Comparison of ENCODE assay signal across 8 cellular contexts in genomic region chr18:62714671-62715438, GRCh38. TPM values are rescaled to one million over a fixed set of nuclear protein-coding genes. Genes with fewer than 3 reads are reported as not detected.
DNase-seq lines count a peak whose midpoint lies in the region; ATAC-seq, FAIRE-seq and TF ChIP-seq lines count a peak whose summit lies in the region.

No MANE protein-coding gene starts in this region.

- H3F3A ChIP-seq in OCI-LY1 (ENCODE audit: insufficient read depth, low read length), result no peaks in the 10 kb centered on the region

- H3K27ac ChIP-seq in OCI-LY1 (ENCODE audit: low read depth, low read length, poor library complexity, severe bottlenecking), result no peak overlapping the region
- H3K27ac ChIP-seq in endothelial cell of umbilical vein (ENCODE audit: insufficient read depth, low read depth, low read length), result peak overlapping the region; percentile 88

- H3K79me2 ChIP-seq in OCI-LY1 (ENCODE audit: insufficient read depth, low read length), result peaks cover 10% of the 10 kb centered on the region
- no peaks in the 10 kb centered on the region for H3K79me2 ChIP-seq in endothelial cell of umbilical vein (ENCODE audit: control insufficient read depth, insufficient read depth, low read length)

- no peaks in the 10 kb centered on the region for H3K36me3 ChIP-seq in OCI-LY1 (ENCODE audit: insufficient read depth, low read length)
- no peaks in the 10 kb centered on the region for H3K36me3 ChIP-seq in endothelial cell of umbilical vein (ENCODE audit: control insufficient read depth in 2 of 2, extremely low read depth in 1 of 2, insufficient read depth in 2 of 2, low read length in 2 of 2)

- H3K4me3 ChIP-seq in OCI-LY1 (ENCODE audit: low read depth, low read length, poor library complexity, severe bottlenecking) (peak overlapping the region; percentile 74), endothelial cell of umbilical vein (replicated peaks in 1 of 3; ENCODE audit: insufficient read depth in 1 of 3, low read depth in 1 of 3, low read length in 3 of 3) (peak overlapping the region; percentile 21 to 76 (median 45))

- H3K4me1 ChIP-seq in OCI-LY1 (ENCODE audit: insufficient read depth, low read length, severe bottlenecking), result peaks cover 33% of the 10 kb centered on the region
- peaks cover 20% of the 10 kb centered on the region for H3K4me1 ChIP-seq in endothelial cell of umbilical vein (ENCODE audit: control insufficient read depth, extremely low read depth, insufficient read depth, low read length)

- peaks cover 46% of the 10 kb centered on the region for H3K4me1 Mint-ChIP-seq in mesothelial cell of epicardium

- H3K36me3 Mint-ChIP-seq in mesothelial cell of epicardium, result no peaks in the 10 kb centered on the region

- H3K27ac Mint-ChIP-seq in mesothelial cell of epicardium, result peak overlapping the region; percentile 95

- no peaks in the 10 kb centered on the region for H4K20me1 ChIP-seq in OCI-LY1 (ENCODE audit: insufficient read depth, low read length)
- no peaks in the 10 kb centered on the region for H4K20me1 ChIP-seq in endothelial cell of umbilical vein (replicated peaks; ENCODE audit: control insufficient read depth, extremely low read depth, insufficient read depth, low read length)

- ATAC-seq in GM21526 (IDR thresholded peaks at IDR 0.05; ENCODE audit: low FRiP score, unreplicated experiment), result peak; percentile 72

- TF ChIP-seq CTCF in OCI-LY1 (IDR thresholded peaks at IDR 0.05; ENCODE audit: low read length) (peak; percentile 79), endothelial cell of umbilical vein (IDR thresholded peaks at IDR 0.05; ENCODE audit: extremely low read depth in 1 of 2, insufficient read depth in 1 of 2, low read depth in 1 of 2, low read length in 2 of 2) (peak; percentile 73 to 79), mesothelial cell of epicardium (IDR thresholded peaks at IDR 0.05; ENCODE audit: unreplicated experiment) (no peak)

- H3K9me3 ChIP-seq in OCI-LY1 (ENCODE audit: low read length) (no peaks in the 10 kb centered on the region), endothelial cell of umbilical vein (replicated peaks; ENCODE audit: control insufficient read depth, insufficient read depth, low read length) (no peaks in the 10 kb centered on the region)

- H3K4me3 Mint-ChIP-seq in mesothelial cell of epicardium, result peak overlapping the region; percentile 70

- no TSS peak for BruUV-seq in endothelial cell of umbilical vein (replicated peaks; lab: Mats Ljungman, UMichigan)

- no peak for TF ChIP-seq POLR2A in endothelial cell of umbilical vein (IDR thresholded peaks at IDR 0.05; ENCODE audit: low read depth, low read length)

- H3K4me2 ChIP-seq in OCI-LY1 (ENCODE audit: low read length) (peak overlapping the region; percentile 55), endothelial cell of umbilical vein (ENCODE audit: insufficient read depth, low read length) (peak overlapping the region; percentile 71)

- dilution Hi-C loops in endothelial cell of umbilical vein (cut with MboI; ENCODE audit: extremely low pct_ligation_motif_present, low sequenced_read_pairs), result no loop called here

- no peaks in the 10 kb centered on the region for H3K9me2 ChIP-seq in OCI-LY1 (ENCODE audit: low read depth, low read length)

- H3K9ac ChIP-seq in OCI-LY1 (ENCODE audit: low read length) (peak overlapping the region; percentile 70), endothelial cell of umbilical vein (replicated peaks; ENCODE audit: extremely low read depth, insufficient read depth, low read length) (peak overlapping the region; percentile 86)

- no peaks in the 10 kb centered on the region for H3K9me3 Mint-ChIP-seq in mesothelial cell of epicardium

- CTCF ChIA-PET in endothelial cell of umbilical vein (lab: Charles Lee), result interaction anchor here (0.5 to 6.7 kb wide), 41 partner anchors 11 to 1132 kb away, joined by 3 to 169 read pairs (median 4); no protein-coding TSS in a partner anchor

- POLR2A ChIA-PET in endothelial cell of umbilical vein (lab: Charles Lee), result interaction anchor here (0.6 to 1.0 kb wide), 3 partner anchors 163 to 267 kb away, joined by 3 to 6 read pairs (median 3); no protein-coding TSS in a partner anchor

- H3K27me3 ChIP-seq in OCI-LY1 (ENCODE audit: insufficient read depth, low read length) (no peaks in the 10 kb centered on the region), endothelial cell of umbilical vein (ENCODE audit: control insufficient read depth in 2 of 2, insufficient read depth in 2 of 2, low read length in 2 of 2) (peaks cover 0 to 2% of the 10 kb centered on the region in 2 experiments)

- no peaks in the 10 kb centered on the region for H3K9me1 ChIP-seq in endothelial cell of umbilical vein (replicated peaks; ENCODE audit: control insufficient read depth, extremely low read depth, insufficient read depth, low read length)

- DNase-seq in DMS 273 treated with DMSO at 0.1 percent for 48 hours (lab: John Stamatoyannopoulos, UW) (peak; percentile 98), HuH-7 (ENCODE audit: low spot score) (peak; percentile 82), activated T-cell treated with anti-CD3 and anti-CD28 coated beads for 24 hours (ENCODE audit: low read depth) (peak; percentile 89), endothelial cell of umbilical vein (ENCODE audit: low read depth, low spot score) (peak; percentile 100), mesothelial cell of epicardium (ENCODE audit: low spot score in 2 of 2, unreplicated experiment in 2 of 2) (peak; percentile 99)
- peak; percentile 83 to 87 for DNase-seq in stimulated activated CD8-positive, alpha-beta memory T cell treated with anti-CD3 and anti-CD28 coated beads, Interleukin-15, amount 100 ng/mL, for 4 hours (ENCODE audit: low read depth in 2 of 2)

- no peaks in the 10 kb centered on the region for H3K27me3 Mint-ChIP-seq in mesothelial cell of epicardium (ENCODE audit: low read depth)

- peak; percentile 99 for FAIRE-seq in endothelial cell of umbilical vein (lab: Jason Lieb, UNC)

- intact Hi-C loops in endothelial cell of umbilical vein (cut with micrococcal nuclease), result loop anchor here (1.0 to 5.0 kb wide), 13 partner anchors 36 to 707 kb away; partner anchors contain the start of genes PIGN, RELCH, VPS4B and ZCCHC2

- peak overlapping the region; percentile 63; the same call in 1 of the 2 replicates for H2AFZ ChIP-seq in OCI-LY1 (ENCODE audit: low read length)
- peak overlapping the region; percentile 95 for H2AFZ ChIP-seq in endothelial cell of umbilical vein (ENCODE audit: low read depth, low read length)

TF ChIP-seq in endothelial cell of umbilical vein, 7 proteins besides CTCF, POLR2A, EP300 and RAD21:
- TF ChIP-seq EZH2 (IDR thresholded peaks at IDR 0.05; ENCODE audit: borderline replicate concordance, low read depth, low read length, severe bottlenecking), result no peak
- peak; percentile 47 for TF ChIP-seq POLR2AphosphoS5 (IDR thresholded peaks at IDR 0.05; ENCODE audit: insufficient read depth, low read depth, low read length)

RNA-seq across cellular contexts. Expression of gene PHLPP1, which starts 0.5 kb away (rescaled TPM):
- 10.8 and 11.2 TPM in 2 replicates for total RNA-seq in endothelial cell of umbilical vein
- polyA plus RNA-seq in endothelial cell of umbilical vein, result 4.0 and 4.4 TPM in 2 replicates
- 4.8 and 4.9 TPM in 2 replicates for polyA plus RNA-seq in endothelial cell of umbilical vein (2011; cell fraction: cytosol; rRNA removed)
- polyA plus RNA-seq in endothelial cell of umbilical vein (2011; cell fraction: nucleus; rRNA removed), result 7.3 and 7.5 TPM in 2 replicates
- 4.4 and 4.6 TPM in 2 replicates for polyA plus RNA-seq in endothelial cell of umbilical vein (2012)
- 11.4 and 17.8 TPM in 2 replicates for polyA minus RNA-seq in endothelial cell of umbilical vein
- polyA minus RNA-seq in endothelial cell of umbilical vein (2011; cell fraction: cytosol; rRNA and poly(A)+ RNA removed), result 12.9 TPM
- polyA minus RNA-seq in endothelial cell of umbilical vein (2011; cell fraction: nucleus; rRNA and poly(A)+ RNA removed), result 19.1 and 29.4 TPM in 2 replicates
- total RNA-seq in mesothelial cell of epicardium, result 20.4 to 21.2 TPM (median 21.2 TPM) in 3 replicates
